ENCODE assay signal across 8 cellular contexts in the genomic region with DNA sequence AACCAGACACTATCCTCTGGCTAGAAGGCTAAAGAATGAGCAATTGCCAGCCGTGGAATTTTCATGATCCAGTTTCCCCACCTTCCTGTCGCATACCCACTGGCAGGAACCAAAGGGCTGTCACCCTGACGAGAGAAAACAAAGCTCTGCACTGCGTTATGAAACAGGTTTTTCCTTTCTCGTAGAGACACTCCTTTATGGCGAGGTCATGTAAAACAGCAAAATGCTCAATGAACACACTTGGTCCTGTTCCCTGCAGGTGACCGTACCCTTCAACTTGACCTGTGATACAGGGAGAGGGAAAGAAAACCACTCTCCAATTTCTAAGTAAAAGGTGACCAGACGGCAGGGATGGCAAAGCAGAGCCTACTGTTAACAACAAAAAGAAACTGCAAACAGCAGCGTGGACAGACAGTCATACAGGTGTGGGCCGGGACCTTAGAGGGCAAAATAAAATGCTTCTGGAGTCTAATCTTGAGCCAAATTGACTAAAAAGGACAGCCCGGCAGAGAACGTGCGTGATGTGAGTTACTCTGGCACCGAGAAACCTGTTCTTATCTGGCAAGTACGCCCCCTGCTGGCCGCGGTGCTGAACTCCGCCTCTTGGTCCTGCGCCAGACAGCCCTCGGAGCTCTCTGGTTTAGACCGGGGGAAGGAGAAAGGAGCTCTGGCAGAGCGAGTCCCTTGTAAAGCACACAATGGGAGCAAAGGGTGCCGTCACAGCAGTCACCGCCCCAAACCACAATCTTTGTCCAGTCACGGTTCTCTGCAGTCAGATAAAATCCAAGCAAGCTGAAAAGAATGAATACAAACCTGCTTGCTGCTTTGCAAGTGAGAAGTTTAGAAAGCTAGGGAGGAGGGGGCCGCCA.
DNase-seq lines count a peak whose midpoint lies in the region; ATAC-seq and TF ChIP-seq lines count a peak whose summit lies in the region.

No MANE protein-coding gene starts in this region.

- no peaks in the 10 kb centered on the region for H3K36me3 ChIP-seq in BLaER1 treated with 17β-estradiol and CSF1 and Interleukin-3, amounts not matched to agents 10 nM and 100 nM

- no peak for TF ChIP-seq POLR2A in lower leg skin (IDR thresholded peaks at IDR 0.05)

- TF ChIP-seq CTCF in dorsolateral prefrontal cortex (IDR thresholded peaks at IDR 0.05 in 54 of 56, conservative IDR thresholded peaks at IDR 0.05 in 2 of 56; ENCODE audit: low read depth in 1 of 56, partially characterized antibody in 56 of 56) (peak; percentile 87 to 98 (median 94)), lower leg skin (IDR thresholded peaks at IDR 0.05) (peak in 1 of 3 donors; percentile 74)

- H3K4me3 ChIP-seq in BLaER1 treated with 17β-estradiol and CSF1 and Interleukin-3, amounts not matched to agents 10 nM and 100 nM = peak overlapping the region; percentile 6 to 62 (median 44); a peak in 16 of 20 replicates
- peak overlapping the region; percentile 32 to 77 (median 58) for H3K4me3 ChIP-seq in dorsolateral prefrontal cortex
- no peak overlapping the region for H3K4me3 ChIP-seq in lower leg skin (ENCODE audit: low read depth, poor library complexity, severe bottlenecking)

- H3K27me3 ChIP-seq in BLaER1 treated with 17β-estradiol and CSF1 and Interleukin-3, amounts not matched to agents 10 nM and 100 nM = no peaks in the 10 kb centered on the region; a peak in 1 of 22 replicates
- peaks cover 0 to 2% (median 0%) of the 10 kb centered on the region in 45 donors for H3K27me3 ChIP-seq in dorsolateral prefrontal cortex

- peaks cover 11 to 39% (median 29%) of the 10 kb centered on the region in 10 experiments for H3K4me1 ChIP-seq in BLaER1 treated with 17β-estradiol and CSF1 and Interleukin-3, amounts not matched to agents 10 nM and 100 nM

- H4K20me1 ChIP-seq in BLaER1 treated with 17β-estradiol and CSF1 and Interleukin-3, amounts not matched to agents 10 nM and 100 nM = no peaks in the 10 kb centered on the region

- H3K27ac ChIP-seq in BLaER1 treated with 17β-estradiol and CSF1 and Interleukin-3, amounts not matched to agents 10 nM and 100 nM = peak overlapping the region in 10 of 11 experiments; percentile 6 to 52 (median 28); a peak in 10 of 22 replicates
- H3K27ac ChIP-seq in dorsolateral prefrontal cortex = peak overlapping the region in 38 of 59 donors; percentile 9 to 75 (median 56)

- WGBS in lower leg skin, 2 donors = 3 to 4% methylated on average over 26 of the region's 26 CpGs

- intact Hi-C loops in dorsolateral prefrontal cortex (cut with DNase I) = loop anchor here (10.0 kb wide), 2 partner anchors 103 to 507 kb away; partner anchors contain the start of gene EFNA5 (in 1 of the 2)
- intact Hi-C loops in lower leg skin (cut with DNase I; ENCODE audit: low total_unique reads) = no loop called here

- DNase-seq in NCI-H524 treated with DMSO at 0.1 percent for 48 hours (lab: John Stamatoyannopoulos, UW) = peak; percentile 55
- DNase-seq in activated CD4-positive, alpha-beta T cell treated with anti-CD3 and anti-CD28 coated beads, Interleukin-2, amount 50 U/mL, for 1 hour = peak; percentile 85
- peak; percentile 83 to 96 (median 92) for DNase-seq in dorsolateral prefrontal cortex
- peak; percentile 96 to 99 for DNase-seq in lower leg skin (ENCODE audit: low spot score in 2 of 2)
- peak; percentile 86 for DNase-seq in stimulated activated CD4-positive, alpha-beta T cell treated with anti-CD3 and anti-CD28 coated beads, Interleukin-4, amount 100 ng/mL, for 24 hours

- ATAC-seq in GM19328 (IDR thresholded peaks at IDR 0.05; ENCODE audit: unreplicated experiment) = peak; percentile 55
- ATAC-seq in HG03460 (IDR thresholded peaks at IDR 0.05; ENCODE audit: unreplicated experiment) = peak; percentile 51

- peak overlapping the region; percentile 17 to 66 (median 48); a peak in 16 of 22 replicates for H3K9ac ChIP-seq in BLaER1 treated with 17β-estradiol and CSF1 and Interleukin-3, amounts not matched to agents 10 nM and 100 nM

- H3K9me3 ChIP-seq in BLaER1 treated with 17β-estradiol and CSF1 and Interleukin-3, amounts not matched to agents 10 nM and 100 nM (replicated peaks in 1 of 11) = no peaks in the 10 kb centered on the region

- peak overlapping the region; percentile 63 to 92 (median 88) for H3K4me2 ChIP-seq in BLaER1 treated with 17β-estradiol and CSF1 and Interleukin-3, amounts not matched to agents 10 nM and 100 nM
